Comparison of ENCODE assay signal across 28 cellular contexts in the genomic region with DNA sequence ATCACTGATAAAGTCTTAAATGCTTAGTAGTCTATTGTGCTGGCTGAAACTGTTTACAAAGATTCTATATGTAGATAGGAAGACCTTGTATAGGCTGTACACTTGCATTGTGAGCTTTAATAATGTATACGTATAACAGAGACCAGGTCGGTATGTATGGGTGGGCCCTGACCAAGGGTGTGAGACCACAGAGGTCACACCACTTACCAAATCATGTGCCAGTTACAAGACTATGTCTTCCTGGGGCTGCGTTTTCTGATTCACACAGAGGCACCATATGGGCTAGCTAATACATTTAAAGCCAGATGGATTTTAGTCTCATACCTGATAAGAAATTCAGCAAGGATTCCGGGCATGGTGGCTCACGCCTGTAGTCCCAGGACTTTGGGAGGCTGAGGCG.
"Had no signal": no experiment of that assay in that cellular context is flagged by ENCODE, and none has a peak within 500 bp of the region (broad histone marks: within the 10 kb centered on the region; RNA-seq: fewer than 3 reads in every experiment).

No MANE protein-coding gene starts in this region.

- H3K4me3 ChIP-seq: SJCRH30 had no signal

- H3K36me3 ChIP-seq: SJCRH30 had no signal

- H3K9me3 ChIP-seq: SJCRH30, SK-N-SH had no signal

- H3K4me1 ChIP-seq: SJCRH30 had no signal

- H3K9me3 Mint-ChIP-seq: activated CD4-positive, alpha-beta memory T cell treated with anti-CD3 and anti-CD28 coated beads for 36 hours; activated CD4-positive, alpha-beta T cell treated with anti-CD3 and anti-CD28 coated beads, Interleukin-2, amount 10 ng/mL, durations not matched to agents 7 days and 5 days; activated naive CD4-positive, alpha-beta T cell treated with anti-CD3 and anti-CD28 coated beads for 36 hours; activated T-cell treated with anti-CD3 and anti-CD28 coated beads, Interleukin-2, amount 50 U/mL, for 4 hours; activated T-helper 17 cell treated with anti-CD3 and anti-CD28 coated beads, Interleukin-2, amount 50 U/mL, for 72 hours had no signal

- H3K27ac ChIP-seq: SJCRH30, VCaP had no signal

- H3K27ac Mint-ChIP-seq: activated CD4-positive, alpha-beta memory T cell treated with anti-CD3 and anti-CD28 coated beads for 36 hours; activated CD4-positive, alpha-beta T cell treated with anti-CD3 and anti-CD28 coated beads, Interleukin-2, amount 10 ng/mL, durations not matched to agents 7 days and 5 days; activated naive CD4-positive, alpha-beta T cell treated with anti-CD3 and anti-CD28 coated beads for 36 hours; activated naive CD8-positive, alpha-beta T cell; activated T-helper 17 cell treated with anti-CD3 and anti-CD28 coated beads, Interleukin-2, amount 50 U/mL, for 72 hours had no signal

- H3K4me1 Mint-ChIP-seq: activated CD4-positive, alpha-beta T cell treated with anti-CD3 and anti-CD28 coated beads, Interleukin-2, amount 10 ng/mL, durations not matched to agents 7 days and 5 days had no signal

- H3K27me3 Mint-ChIP-seq: activated CD4-positive, alpha-beta memory T cell treated with anti-CD3 and anti-CD28 coated beads for 36 hours; activated CD4-positive, alpha-beta T cell treated with anti-CD3 and anti-CD28 coated beads, Interleukin-2, amount 10 ng/mL, durations not matched to agents 7 days and 5 days; activated naive CD8-positive, alpha-beta T cell; activated T-helper 17 cell treated with anti-CD3 and anti-CD28 coated beads, Interleukin-2, amount 50 U/mL, for 72 hours had no signal

- H3K36me3 Mint-ChIP-seq: activated CD4-positive, alpha-beta memory T cell treated with anti-CD3 and anti-CD28 coated beads for 36 hours had no signal

- H3K27me3 ChIP-seq: SJCRH30 had no signal

- ATAC-seq: activated T-cell treated with anti-CD3 and anti-CD28 coated beads, Interleukin-2, amount 50 U/mL, for 4 hours; activated T-helper 17 cell treated with anti-CD3 and anti-CD28 coated beads, Interleukin-2, amount 50 U/mL, for 72 hours; Panc1 had no signal

- H3K4me3 Mint-ChIP-seq: activated CD4-positive, alpha-beta memory T cell treated with anti-CD3 and anti-CD28 coated beads for 36 hours; activated CD4-positive, alpha-beta T cell treated with anti-CD3 and anti-CD28 coated beads, Interleukin-2, amount 10 ng/mL, durations not matched to agents 7 days and 5 days; activated naive CD4-positive, alpha-beta T cell treated with anti-CD3 and anti-CD28 coated beads for 36 hours; activated naive CD8-positive, alpha-beta T cell; activated T-cell treated with anti-CD3 and anti-CD28 coated beads, Interleukin-2, amount 50 U/mL, for 4 hours; activated T-helper 17 cell treated with anti-CD3 and anti-CD28 coated beads, Interleukin-2, amount 50 U/mL, for 72 hours had no signal

- DNase-seq: activated CD4-positive, alpha-beta memory T cell treated with anti-CD3 and anti-CD28 coated beads for 36 hours; activated CD4-positive, alpha-beta T cell treated with anti-CD3 and anti-CD28 coated beads, Interleukin-2, amount 10 ng/mL, durations not matched to agents 7 days and 5 days; activated CD4-positive, CD25-positive, alpha-beta regulatory T cell; activated CD8-positive, alpha-beta memory T cell treated with anti-CD3 and anti-CD28 coated beads for 24 hours; activated gamma-delta T cell; activated naive CD4-positive, alpha-beta T cell treated with anti-CD3 and anti-CD28 coated beads for 36 hours; activated T-cell treated with anti-CD3 and anti-CD28 coated beads, Interleukin-2, amount 50 U/mL, for 4 hours; Kasumi-1; KBM-7; NCI-H1048; NCI-H146; NCI-H187 treated with DMSO at 0.1 percent for 48 hours; NCI-H2081 treated with DMSO at 0.1 percent for 48 hours; NCI-H2227 treated with DMSO at 0.1 percent for 48 hours; NCI-H446 treated with DMSO at 0.1 percent for 48 hours; NCI-H524 treated with DMSO at 0.1 percent for 48 hours; NCI-H748 treated with DMSO at 0.1 percent for 48 hours; NK-92 treated with Interleukin-12 subunit alpha and Interleukin-12 subunit beta, amount 100 ng/mL, for 24 hours; OCI-M1; Right ventricle myocardium superior; RPMI8226; SJCRH30; SK-N-SH; T-helper 1 cell had no signal
